ENCODE assay signal across 23 cellular contexts in the genomic region with DNA sequence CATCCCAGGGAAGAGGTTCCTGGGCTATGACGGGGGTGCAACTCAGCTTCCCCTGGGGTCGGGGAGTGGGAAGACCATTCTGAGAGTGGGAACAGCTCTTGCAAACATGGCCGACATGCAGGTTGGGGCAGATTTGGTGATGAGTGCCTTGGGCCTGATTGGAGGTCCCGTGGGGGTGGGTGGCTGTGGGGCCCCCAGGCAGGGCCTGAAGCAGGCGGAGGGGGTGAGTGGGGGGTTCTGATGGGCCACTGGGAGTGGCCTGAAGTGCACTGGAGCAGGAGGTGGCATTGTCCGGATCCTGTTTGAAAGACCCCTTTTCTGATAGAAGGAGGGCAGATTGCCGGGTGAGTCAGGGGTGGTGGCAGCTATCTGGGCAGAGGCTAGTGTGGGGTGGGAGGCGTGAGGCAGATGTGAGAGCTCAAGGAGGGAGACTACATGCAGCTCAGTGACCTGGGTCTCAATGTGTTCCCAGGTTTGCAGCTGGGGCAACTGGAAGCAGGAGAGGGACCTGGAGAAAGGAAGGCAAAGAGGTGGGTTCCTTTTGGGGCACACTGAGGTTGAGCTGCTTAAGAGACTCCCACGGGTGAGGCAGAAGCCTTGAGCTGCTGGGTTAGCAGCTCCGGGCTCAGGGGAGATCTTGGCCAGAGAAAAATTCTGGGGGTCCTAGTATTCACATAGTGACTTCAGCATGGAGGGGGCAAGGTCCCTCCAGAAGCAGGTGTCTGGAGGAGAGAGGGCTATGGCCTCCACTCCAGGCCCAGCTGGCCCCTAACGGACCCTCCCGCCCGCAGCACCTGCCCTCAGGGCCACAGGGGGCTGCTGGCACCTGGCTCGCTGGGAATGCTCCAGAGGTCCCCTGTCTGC. TPM values are rescaled to one million over a fixed set of nuclear protein-coding genes. Genes with fewer than 3 reads are reported as not detected.
A peak's percentile ranks its signal among the peaks of the same experiment; 100 is the strongest.
DNase-seq lines count a peak whose midpoint lies in the region; ATAC-seq, FAIRE-seq and TF ChIP-seq lines count a peak whose summit lies in the region.
"Had no signal": no experiment of that assay in that cellular context is flagged by ENCODE, and none has a peak within 500 bp of the region (broad histone marks: within the 10 kb centered on the region; RNA-seq: fewer than 3 reads in every experiment).

No MANE protein-coding gene starts in this region.

- TF ChIP-seq EP300 in HepG2 (IDR thresholded peaks at IDR 0.05; ENCODE audit: low read depth in 2 of 2, low read length in 2 of 2) (no peak), HepG2 (CRISPR knock-in tag; IDR thresholded peaks at IDR 0.05; ENCODE audit: borderline replicate concordance) (no peak)

- H3K4me1 Mint-ChIP-seq in naive thymus-derived CD4-positive, alpha-beta T cell = peaks cover 18 to 48% (median 43%) of the 10 kb centered on the region in 7 donors

- 25% methylated on average over 6 of the region's 14 CpGs for WGBS in HepG2 (ENCODE audit: low lambda C conversion rate)

- BruUV-seq in A673 (replicated peaks; lab: Mats Ljungman, UMichigan) = no TSS peak
- no TSS peak for BruUV-seq in HepG2 (replicated peaks; lab: Mats Ljungman, UMichigan)

- no peak for FAIRE-seq in HepG2 (lab: Jason Lieb, UNC)
- FAIRE-seq: astrocyte had no signal

- TF ChIP-seq POLR2A in HepG2 (IDR thresholded peaks at IDR 0.05; ENCODE audit: insufficient read depth in 1 of 2, low read depth in 2 of 2, low read length in 2 of 2) = no peak

- H3K9me3 Mint-ChIP-seq in naive thymus-derived CD4-positive, alpha-beta T cell = peaks cover 0 to 2% (median 0%) of the 10 kb centered on the region in 11 donors
- H3K9me3 Mint-ChIP-seq: activated CD4-positive, alpha-beta memory T cell treated with anti-CD3 and anti-CD28 coated beads, Interleukin-2, amount 10 ng/mL, durations not matched to agents 7 days and 5 days; activated naive CD4-positive, alpha-beta T cell treated with anti-CD3 and anti-CD28 coated beads, Interleukin-2, amount 50 U/mL, for 24 hours; activated T-cell treated with anti-CD3 and anti-CD28 coated beads, Interleukin-2, amount 50 U/mL, for 4 hours; central memory CD8-positive, alpha-beta T cell had no signal

- no peak overlapping the region for H2AFZ ChIP-seq in HepG2 (ENCODE audit: low read length)

- DNase-seq in A673 (ENCODE audit: low spot score) (no peak), BE2C (peak; percentile 10), SJCRH30 (no peak), RPMI8226 (no peak), HepG2 (ENCODE audit: low spot score) (no peak), DMS79 (lab: John Stamatoyannopoulos, UW) (no peak)
- DNase-seq in naive thymus-derived CD4-positive, alpha-beta T cell = no peak
- DNase-seq: activated CD4-positive, alpha-beta memory T cell treated with anti-CD3 and anti-CD28 coated beads, Interleukin-2, amount 10 ng/mL, durations not matched to agents 7 days and 5 days; activated T-cell treated with anti-CD3 and anti-CD28 coated beads, Interleukin-2, amount 50 U/mL, for 4 hours; DMS79 treated with DMSO at 0.1 percent for 48 hours; left lung; NCI-H187 treated with DMSO at 0.1 percent for 48 hours; NCI-H748 treated with DMSO at 0.1 percent for 48 hours; SHP77; stimulated activated naive CD4-positive, alpha-beta T cell treated with Interleukin-2 at 50 U/mL for 16 hours; T-helper 2 cell had no signal

- in situ Hi-C loops in HepG2 (cut with HindIII; ENCODE audit: extremely low pct_ligation_motif_present, low pct_unique_long_range_greater_than_20kb) = no loop called here

- H3K9me3 ChIP-seq in A673 (ENCODE audit: low read depth, low read length, poor library complexity, severe bottlenecking) (no peaks in the 10 kb centered on the region), BE2C (no peaks in the 10 kb centered on the region), SJCRH30 (replicated peaks) (no peaks in the 10 kb centered on the region), HepG2 (ENCODE audit: low read length) (no peaks in the 10 kb centered on the region)
- no peaks in the 10 kb centered on the region for H3K9me3 ChIP-seq in naive thymus-derived CD4-positive, alpha-beta T cell (ENCODE audit: control insufficient read depth in 2 of 3, low read length in 3 of 3)
- H3K9me3 ChIP-seq: left lung, neutrophil, tibial nerve had no signal

- POLR2A ChIA-PET in A673 (lab: Charles Lee; ENCODE audit: low non-redundant PET) (no interaction called here), HepG2 (lab: Yijun Ruan, JAX) (no interaction called here)
- POLR2A ChIA-PET in naive thymus-derived CD4-positive, alpha-beta T cell (lab: Charles Lee) = interaction anchor here (1.2 kb wide), 1 partner anchor 27 kb away, joined by 4 read pairs; no protein-coding TSS in a partner anchor

- CTCF ChIA-PET in A673 (lab: Charles Lee) = no interaction called here
- CTCF ChIA-PET in naive thymus-derived CD4-positive, alpha-beta T cell (lab: Charles Lee) = no interaction called here
- CTCF ChIA-PET in HepG2 (lab: Yijun Ruan, JAX; ENCODE audit: low intra/inter-chr PET ratio, low total read pairs) = no interaction called here

- H3K4me2 ChIP-seq in HepG2 (ENCODE audit: low read depth, low read length) = no peak overlapping the region
- H3K4me2 ChIP-seq: smooth muscle cell had no signal

- intact Hi-C loops in A673 (cut with micrococcal nuclease; ENCODE audit: unreplicated experiment) = no loop called here
- intact Hi-C loops in naive thymus-derived CD4-positive, alpha-beta T cell (cut with micrococcal nuclease) = no loop called here
- intact Hi-C loops in HepG2 (cut with micrococcal nuclease; ENCODE audit: unreplicated experiment) = no loop called here

- H3K79me2 ChIP-seq in HepG2 (ENCODE audit: insufficient read depth, low read length) = no peaks in the 10 kb centered on the region

- no peak for TF ChIP-seq RAD21 in HepG2 (CRISPR knock-in tag; IDR thresholded peaks at IDR 0.05)

- H3K4me3 ChIP-seq in A673 (ENCODE audit: low read depth, low read length, poor library complexity, severe bottlenecking) = no peak overlapping the region
- H3K4me3 ChIP-seq in BE2C (ENCODE audit: low read depth, low read length) = no peak overlapping the region
- no peak overlapping the region for H3K4me3 ChIP-seq in SJCRH30
- H3K4me3 ChIP-seq in naive thymus-derived CD4-positive, alpha-beta T cell (ENCODE audit: low read length) = no peak overlapping the region
- no peak overlapping the region for H3K4me3 ChIP-seq in HepG2 (replicated peaks in 1 of 3; ENCODE audit: insufficient read depth in 1 of 3, low read depth in 2 of 3, low read length in 3 of 3)
- H3K4me3 ChIP-seq: left lung, smooth muscle cell, tibial nerve had no signal

- H3K9ac ChIP-seq in HepG2 (ENCODE audit: insufficient read depth, low read depth, low read length) = no peak overlapping the region

- H3K27me3 Mint-ChIP-seq in naive thymus-derived CD4-positive, alpha-beta T cell = peaks cover 0 to 2% (median 0%) of the 10 kb centered on the region in 5 donors
- H3K27me3 Mint-ChIP-seq: activated naive CD4-positive, alpha-beta T cell treated with anti-CD3 and anti-CD28 coated beads, Interleukin-2, amount 50 U/mL, for 24 hours; central memory CD8-positive, alpha-beta T cell had no signal

- H3K27ac ChIP-seq in A673 (ENCODE audit: low read depth, low read length, poor library complexity, severe bottlenecking) (peak overlapping the region; percentile 94), SJCRH30 (peak overlapping the region; percentile 97), HepG2 (ENCODE audit: extremely low read length, insufficient read depth, low read length) (no peak overlapping the region)
- no peak overlapping the region for H3K27ac ChIP-seq in naive thymus-derived CD4-positive, alpha-beta T cell (ENCODE audit: low read depth, low read length)
- H3K27ac ChIP-seq: left lung, neutrophil, tibial nerve, VCaP had no signal

- peak overlapping the region in 1 of 10 donors; percentile 8 for H3K4me3 Mint-ChIP-seq in naive thymus-derived CD4-positive, alpha-beta T cell
- H3K4me3 Mint-ChIP-seq: activated CD4-positive, alpha-beta memory T cell treated with anti-CD3 and anti-CD28 coated beads, Interleukin-2, amount 10 ng/mL, durations not matched to agents 7 days and 5 days; activated naive CD4-positive, alpha-beta T cell treated with anti-CD3 and anti-CD28 coated beads, Interleukin-2, amount 50 U/mL, for 24 hours; activated T-cell treated with anti-CD3 and anti-CD28 coated beads, Interleukin-2, amount 50 U/mL, for 4 hours; central memory CD8-positive, alpha-beta T cell had no signal

- no peaks in the 10 kb centered on the region for H4K20me1 ChIP-seq in HepG2 (ENCODE audit: insufficient read depth, low read length)

- H3K36me3 ChIP-seq in A673 (ENCODE audit: insufficient read depth, low read length, poor library complexity, severe bottlenecking) (peaks cover 34% of the 10 kb centered on the region), BE2C (no peaks in the 10 kb centered on the region), SJCRH30 (no peaks in the 10 kb centered on the region), HepG2 (replicated peaks in 1 of 2; ENCODE audit: control insufficient read depth in 1 of 2, insufficient read depth in 2 of 2, low read length in 2 of 2) (no peaks in the 10 kb centered on the region)
- H3K36me3 ChIP-seq in naive thymus-derived CD4-positive, alpha-beta T cell (ENCODE audit: control insufficient read depth in 2 of 3, insufficient read depth in 3 of 3, low read length in 3 of 3) = no peaks in the 10 kb centered on the region
- H3K36me3 ChIP-seq: left lung, neutrophil, tibial nerve had no signal

- no peaks in the 10 kb centered on the region for H3K27me3 ChIP-seq in A673 (replicated peaks; ENCODE audit: insufficient read depth, low read depth, low read length, poor library complexity)
- H3K27me3 ChIP-seq in BE2C = no peaks in the 10 kb centered on the region
- H3K27me3 ChIP-seq in SJCRH30 = no peaks in the 10 kb centered on the region
- no peaks in the 10 kb centered on the region for H3K27me3 ChIP-seq in naive thymus-derived CD4-positive, alpha-beta T cell (ENCODE audit: control insufficient read depth in 2 of 2, insufficient read depth in 2 of 2, low read length in 2 of 2)
- peaks cover 8 to 56% of the 10 kb centered on the region in 2 experiments; a peak in 4 of 5 replicates for H3K27me3 ChIP-seq in HepG2 (ENCODE audit: control insufficient read depth in 1 of 2, insufficient read depth in 2 of 2, low read length in 2 of 2)
- H3K27me3 ChIP-seq: left lung, neutrophil, tibial nerve had no signal

- peak overlapping the region in 5 of 9 donors; percentile 21 to 46 (median 25) for H3K27ac Mint-ChIP-seq in naive thymus-derived CD4-positive, alpha-beta T cell
- H3K27ac Mint-ChIP-seq: activated CD4-positive, alpha-beta memory T cell treated with anti-CD3 and anti-CD28 coated beads, Interleukin-2, amount 10 ng/mL, durations not matched to agents 7 days and 5 days had no signal

- no peak for TF ChIP-seq CTCF in A673 (conservative IDR thresholded peaks at IDR 0.05; ENCODE audit: low read depth, low read length)
- TF ChIP-seq CTCF in BE2C (IDR thresholded peaks at IDR 0.05; ENCODE audit: low read depth, low read length) = no peak
- no peak for TF ChIP-seq CTCF in HepG2 (CRISPR knock-in tag; IDR thresholded peaks at IDR 0.05)

- no peaks in the 10 kb centered on the region for H3K36me3 Mint-ChIP-seq in naive thymus-derived CD4-positive, alpha-beta T cell
- H3K36me3 Mint-ChIP-seq: activated naive CD4-positive, alpha-beta T cell treated with anti-CD3 and anti-CD28 coated beads, Interleukin-2, amount 50 U/mL, for 24 hours had no signal

- H3K4me1 ChIP-seq in A673 (ENCODE audit: insufficient read depth, low read length, poor library complexity, severe bottlenecking) (peaks cover 75% of the 10 kb centered on the region), BE2C (no peaks in the 10 kb centered on the region), SJCRH30 (peaks cover 55% of the 10 kb centered on the region), HepG2 (ENCODE audit: insufficient read depth, low read length) (no peaks in the 10 kb centered on the region)
- peaks cover 23 to 27% of the 10 kb centered on the region in 2 donors for H3K4me1 ChIP-seq in naive thymus-derived CD4-positive, alpha-beta T cell (ENCODE audit: control insufficient read depth in 2 of 2, insufficient read depth in 2 of 2, low read length in 2 of 2)

- ATAC-seq in naive thymus-derived CD4-positive, alpha-beta T cell = no peak
- ATAC-seq in HepG2 = no peak
- ATAC-seq: activated T-cell treated with anti-CD3 and anti-CD28 coated beads, Interleukin-2, amount 50 U/mL, for 4 hours; left lung had no signal

RNA-seq across cellular contexts. Expression of a gene that starts 15.2 kb away (rescaled TPM):
- 174 and 192 TPM in 2 replicates for total RNA-seq in A673 (2021)
- 2.7 TPM for polyA plus RNA-seq in BE2C (2012; ENCODE audit: insufficient read depth, insufficient read length, low read depth)
- 2.9 and 6.7 TPM in 2 replicates for total RNA-seq in SJCRH30 (2014; rRNA removed; shearing (Covaris generic))
- total RNA-seq in naive thymus-derived CD4-positive, alpha-beta T cell = under 1 TPM in 2 of 5 experiments, not detected in 3; 0.20 to 0.32 TPM
- polyA plus RNA-seq in naive thymus-derived CD4-positive, alpha-beta T cell = not detected
- 0.17 and 0.33 TPM in 2 replicates for total RNA-seq in HepG2 (2016; rRNA removed; fragmentation: Illumina TruSeq; extraction: Trizol)
- total RNA-seq in HepG2 (2016; cell fraction: cytosol; rRNA removed; fragmentation: Illumina TruSeq; extraction: Trizol; ENCODE audit: low read depth) = 0.40 TPM in 1 of 2 replicates, not detected in the other
- total RNA-seq in HepG2 (2016; cell fraction: insoluble cytoplasmic fraction; rRNA removed; fragmentation: Illumina TruSeq; extraction: Trizol) = 0.30 and 0.54 TPM in 2 replicates
- total RNA-seq in HepG2 (2016; cell fraction: membrane; rRNA removed; fragmentation: Illumina TruSeq; extraction: Trizol) = 0.28 and 0.34 TPM in 2 replicates
- 0.28 and 0.60 TPM in 2 replicates for total RNA-seq in HepG2 (2016; cell fraction: nucleus; rRNA removed; fragmentation: Illumina TruSeq; extraction: Trizol)
- polyA plus RNA-seq in HepG2 (2011; rRNA removed) = 1.6 and 1.8 TPM in 2 replicates
- 1.0 and 1.6 TPM in 2 replicates for polyA plus RNA-seq in HepG2 (2011; cell fraction: cytosol; rRNA removed)
- polyA plus RNA-seq in HepG2 (2011; cell fraction: nucleus; rRNA removed) = 1.6 and 2.7 TPM in 2 replicates
- 0.12 and 0.20 TPM in 2 replicates for polyA plus RNA-seq in HepG2 (2012)
- 0.37 and 0.49 TPM in 2 replicates for polyA plus RNA-seq in HepG2 (2016; cell fraction: cytosol; fragmentation: Illumina TruSeq; extraction: Trizol; ENCODE audit: low read depth)
- polyA plus RNA-seq in HepG2 (2016; cell fraction: insoluble cytoplasmic fraction; fragmentation: Illumina TruSeq; extraction: Trizol; ENCODE audit: low read depth) = 0.14 and 0.45 TPM in 2 replicates
- 0.34 and 0.61 TPM in 2 replicates for polyA plus RNA-seq in HepG2 (2016; cell fraction: membrane; fragmentation: Illumina TruSeq; extraction: Trizol; ENCODE audit: low read depth)
- 0.39 TPM in 1 of 2 replicates, not detected in the other for polyA plus RNA-seq in HepG2 (2016; cell fraction: nucleus; fragmentation: Illumina TruSeq; extraction: Trizol; ENCODE audit: insufficient read depth, low read depth)
- polyA minus RNA-seq in HepG2 (2011; rRNA and poly(A)+ RNA removed; ENCODE audit: low replicate concordance) = 0.58 and 2.6 TPM in 2 replicates
- polyA minus RNA-seq in HepG2 (2011; cell fraction: cytosol; rRNA and poly(A)+ RNA removed) = 0.35 and 0.79 TPM in 2 replicates
- 1.8 and 1.9 TPM in 2 replicates for polyA minus RNA-seq in HepG2 (2011; cell fraction: nucleus; rRNA and poly(A)+ RNA removed)
- total RNA-seq: activated CD4-positive, alpha-beta memory T cell treated with anti-CD3 and anti-CD28 coated beads, Interleukin-2, amount 10 ng/mL, durations not matched to agents 7 days and 5 days; astrocyte; smooth muscle cell had no signal

Comparison
In these comparisons a context has a peak if more than half of its experiments do, and no peak if none do; other contexts are left out.
1. H3K27ac ChIP-seq: peak in A673 (single experiment) and SJCRH30 (single experiment); none in naive thymus-derived CD4-positive, alpha-beta T cell (single experiment) and HepG2 (single experiment).
2. RNA of a gene that starts 15.2 kb away (total RNA-seq): 174 to 192 TPM in A673; 2.9 to 6.7 TPM in SJCRH30, 0.17 to 0.60 TPM in HepG2 and 0.20 to 0.32 TPM in naive thymus-derived CD4-positive, alpha-beta T cell; every median in the first group is over 10 times any median in the second.